Comparison of ENCODE assay signal across 8 cellular contexts in genomic region chr1:84078108-84078823, GRCh38.
DNase-seq lines count a peak whose midpoint lies in the region; ATAC-seq and TF ChIP-seq lines count a peak whose summit lies in the region.

No MANE protein-coding gene starts in this region.

- H3K4me3 Mint-ChIP-seq in activated naive CD8-positive, alpha-beta T cell treated with anti-CD3 and anti-CD28 coated beads for 36 hours = peak overlapping the region; percentile 91
- peak overlapping the region; percentile 86 for H3K4me3 Mint-ChIP-seq in progenitor cell of endocrine pancreas (ENCODE audit: low read depth)

- TF ChIP-seq RAD21 in HCT116 (IDR thresholded peaks at IDR 0.05; ENCODE audit: low read depth) = no peak

- H3K9me2 ChIP-seq in HCT116 (ENCODE audit: insufficient read depth) (no peaks in the 10 kb centered on the region), Loucy (replicated peaks; ENCODE audit: low read depth, low read length) (no peaks in the 10 kb centered on the region)

- no TSS peak for BruUV-seq in HCT116 (replicated peaks; lab: Mats Ljungman, UMichigan)

- peak overlapping the region; percentile 73 to 82 for H3K4me3 ChIP-seq in HCT116 (replicated peaks in 1 of 2; ENCODE audit: low read depth in 1 of 2, low read length in 2 of 2)
- peak overlapping the region; percentile 90 for H3K4me3 ChIP-seq in Loucy (ENCODE audit: low read length, poor library complexity, severe bottlenecking)
- peak overlapping the region; percentile 79 to 86 for H3K4me3 ChIP-seq in right atrium auricular region

- CTCF ChIA-PET in HCT116 (lab: Charles Lee) = no interaction called here

- intact Hi-C loops in HCT116 (cut with micrococcal nuclease) = no loop called here

- ATAC-seq in HCT116 = peak; percentile 64

- H3K36me3 ChIP-seq in HCT116 (ENCODE audit: control insufficient read depth in 1 of 2, insufficient read depth in 2 of 2, low read length in 2 of 2) (no peaks in the 10 kb centered on the region), Loucy (ENCODE audit: insufficient read depth, low read length) (no peaks in the 10 kb centered on the region), right atrium auricular region (no peaks in the 10 kb centered on the region)

- DNase-seq in stimulated activated CD4-positive, alpha-beta T cell treated with anti-CD3 and anti-CD28 coated beads, Interleukin-4, amount 100 ng/mL, for 1 hour = peak; percentile 26
- no peak for DNase-seq in stimulated activated CD4-positive, alpha-beta T cell treated with anti-CD3 and anti-CD28 coated beads, Interleukin-4, amount 100 ng/mL, for 24 hours
- DNase-seq in HCT116 (ENCODE audit: low read depth, low spot score) (no peak), right atrium auricular region (ENCODE audit: low spot score) (no peak), progenitor cell of endocrine pancreas (ENCODE audit: low spot score, unreplicated experiment) (no peak), NCI-H187 treated with DMSO at 0.1 percent for 48 hours (lab: John Stamatoyannopoulos, UW) (no peak)
- no peak for DNase-seq in activated naive CD8-positive, alpha-beta T cell treated with anti-CD3 and anti-CD28 coated beads for 36 hours

- H2AFZ ChIP-seq in HCT116 (ENCODE audit: low read depth, low read length, poor library complexity, severe bottlenecking) = peak overlapping the region; percentile 13
- peak overlapping the region; percentile 92 for H2AFZ ChIP-seq in Loucy (ENCODE audit: low read length)

- H3K27me3 ChIP-seq in HCT116 (ENCODE audit: insufficient read depth, low read length) = no peaks in the 10 kb centered on the region
- H3K27me3 ChIP-seq in Loucy (ENCODE audit: insufficient read depth, low read length, poor library complexity, severe bottlenecking) = no peaks in the 10 kb centered on the region
- H3K27me3 ChIP-seq in right atrium auricular region = no peaks in the 10 kb centered on the region

- H3F3A ChIP-seq in Loucy (ENCODE audit: low read depth) = no peaks in the 10 kb centered on the region; the same call in 1 of the 2 replicates

- peak overlapping the region; percentile 54 for H3K27ac Mint-ChIP-seq in activated naive CD8-positive, alpha-beta T cell treated with anti-CD3 and anti-CD28 coated beads for 36 hours
- peak overlapping the region; percentile 92 for H3K27ac Mint-ChIP-seq in progenitor cell of endocrine pancreas

- H3K27ac ChIP-seq in HCT116 (ENCODE audit: low read depth, low read length) (peak overlapping the region; percentile 72), right atrium auricular region (peak overlapping the region; percentile 92 to 95)

- POLR2A ChIA-PET in HCT116 (lab: Charles Lee) = no interaction called here

- H3K27me3 Mint-ChIP-seq in activated naive CD8-positive, alpha-beta T cell treated with anti-CD3 and anti-CD28 coated beads for 36 hours = no peaks in the 10 kb centered on the region
- H3K27me3 Mint-ChIP-seq in progenitor cell of endocrine pancreas = no peaks in the 10 kb centered on the region

- no peaks in the 10 kb centered on the region for H4K20me1 ChIP-seq in HCT116 (ENCODE audit: insufficient read depth)
- H4K20me1 ChIP-seq in Loucy (ENCODE audit: insufficient read depth, low read length, poor library complexity, severe bottlenecking) = no peaks in the 10 kb centered on the region

- no peaks in the 10 kb centered on the region for H3K9me3 Mint-ChIP-seq in activated naive CD8-positive, alpha-beta T cell treated with anti-CD3 and anti-CD28 coated beads for 36 hours
- H3K9me3 Mint-ChIP-seq in progenitor cell of endocrine pancreas (ENCODE audit: low read depth) = peaks cover under 1% of the 10 kb centered on the region

- H3K9me3 ChIP-seq in HCT116 (ENCODE audit: control insufficient read depth in 1 of 2, insufficient read depth in 1 of 2, low read depth in 1 of 2, low read length in 2 of 2) = no peaks in the 10 kb centered on the region
- no peaks in the 10 kb centered on the region for H3K9me3 ChIP-seq in Loucy (ENCODE audit: insufficient read depth, low read depth, low read length)
- no peaks in the 10 kb centered on the region for H3K9me3 ChIP-seq in right atrium auricular region

- RAD21 ChIA-PET in HCT116 (lab: Charles Lee; ENCODE audit: low non-redundant PET in 1 of 2, low total read pairs in 2 of 2, uncharacterized antibody in 2 of 2, unreplicated experiment in 2 of 2) = no interaction called here

- peaks cover 20% of the 10 kb centered on the region for H3K4me1 Mint-ChIP-seq in activated naive CD8-positive, alpha-beta T cell treated with anti-CD3 and anti-CD28 coated beads for 36 hours
- peaks cover 28% of the 10 kb centered on the region for H3K4me1 Mint-ChIP-seq in progenitor cell of endocrine pancreas (ENCODE audit: low read depth)

- H3K36me3 Mint-ChIP-seq in activated naive CD8-positive, alpha-beta T cell treated with anti-CD3 and anti-CD28 coated beads for 36 hours = peaks cover 3% of the 10 kb centered on the region
- H3K36me3 Mint-ChIP-seq in progenitor cell of endocrine pancreas (ENCODE audit: insufficient read depth) = peaks cover 9% of the 10 kb centered on the region

- TF ChIP-seq POLR2A in HCT116 (IDR thresholded peaks at IDR 0.05; ENCODE audit: borderline replicate concordance, extremely low read depth, insufficient read depth, insufficient read length) = no peak

- H3K4me1 ChIP-seq in HCT116 (ENCODE audit: control insufficient read depth in 1 of 2, insufficient read depth in 2 of 2, low read length in 2 of 2) = peaks cover 0 to 16% of the 10 kb centered on the region in 2 experiments; a peak in 2 of 4 replicates
- peaks cover 50% of the 10 kb centered on the region for H3K4me1 ChIP-seq in Loucy (ENCODE audit: insufficient read depth, low read length, poor library complexity, severe bottlenecking)
- H3K4me1 ChIP-seq in right atrium auricular region = peaks cover 0 to 6% of the 10 kb centered on the region in 2 donors

- H3K4me2 ChIP-seq in HCT116 (ENCODE audit: low read length) (peak overlapping the region; percentile 89), Loucy (ENCODE audit: low read depth, low read length, poor library complexity, severe bottlenecking) (peak overlapping the region; percentile 95)

- H3K9ac ChIP-seq in HCT116 (ENCODE audit: low read length) = peak overlapping the region; percentile 89
- H3K9ac ChIP-seq in Loucy (ENCODE audit: low read depth, low read length, poor library complexity, severe bottlenecking) = peak overlapping the region; percentile 84

- TF ChIP-seq CTCF in HCT116 (IDR thresholded peaks at IDR 0.05 in 2 of 3, conservative IDR thresholded peaks at IDR 0.05 in 1 of 3; ENCODE audit: borderline replicate concordance in 1 of 3, insufficient read depth in 1 of 3, low read depth in 2 of 3, low read length in 2 of 3) (no peak), Loucy (conservative IDR thresholded peaks at IDR 0.05; ENCODE audit: low read length) (no peak), right atrium auricular region (IDR thresholded peaks at IDR 0.05) (no peak), progenitor cell of endocrine pancreas (IDR thresholded peaks at IDR 0.05; ENCODE audit: unreplicated experiment) (no peak)

- H3K79me2 ChIP-seq in HCT116 (ENCODE audit: insufficient read depth, low read length) (peaks cover 62% of the 10 kb centered on the region), Loucy (ENCODE audit: insufficient read depth, low read length) (peaks cover 41% of the 10 kb centered on the region)

TF ChIP-seq in HCT116, 20 proteins besides CTCF, POLR2A, EP300 and RAD21:
- TF ChIP-seq YY1 (IDR thresholded peaks at IDR 0.05; ENCODE audit: extremely low read depth, insufficient replicate concordance, low read depth, low read length) = no peak
- peak; percentile 78 for TF ChIP-seq SRF (IDR thresholded peaks at IDR 0.05; ENCODE audit: low read depth)
- TF ChIP-seq EGR1 (IDR thresholded peaks at IDR 0.05; ENCODE audit: low read depth) = no peak
- no peak for TF ChIP-seq EZH2 (IDR thresholded peaks at IDR 0.05)
- no peak for TF ChIP-seq EZH2phosphoT487 (IDR thresholded peaks at IDR 0.05; ENCODE audit: borderline replicate concordance)
- no peak for TF ChIP-seq JUND (IDR thresholded peaks at IDR 0.05)
- TF ChIP-seq CBX3 (IDR thresholded peaks at IDR 0.05; ENCODE audit: low read depth) = no peak
- peak; percentile 83 for TF ChIP-seq ZFX (IDR thresholded peaks at IDR 0.05)
TF ChIP-seq in HCT116: peak in this region for 2.
